Comparison of ENCODE assay signal across 8 cellular contexts in the genomic region with DNA sequence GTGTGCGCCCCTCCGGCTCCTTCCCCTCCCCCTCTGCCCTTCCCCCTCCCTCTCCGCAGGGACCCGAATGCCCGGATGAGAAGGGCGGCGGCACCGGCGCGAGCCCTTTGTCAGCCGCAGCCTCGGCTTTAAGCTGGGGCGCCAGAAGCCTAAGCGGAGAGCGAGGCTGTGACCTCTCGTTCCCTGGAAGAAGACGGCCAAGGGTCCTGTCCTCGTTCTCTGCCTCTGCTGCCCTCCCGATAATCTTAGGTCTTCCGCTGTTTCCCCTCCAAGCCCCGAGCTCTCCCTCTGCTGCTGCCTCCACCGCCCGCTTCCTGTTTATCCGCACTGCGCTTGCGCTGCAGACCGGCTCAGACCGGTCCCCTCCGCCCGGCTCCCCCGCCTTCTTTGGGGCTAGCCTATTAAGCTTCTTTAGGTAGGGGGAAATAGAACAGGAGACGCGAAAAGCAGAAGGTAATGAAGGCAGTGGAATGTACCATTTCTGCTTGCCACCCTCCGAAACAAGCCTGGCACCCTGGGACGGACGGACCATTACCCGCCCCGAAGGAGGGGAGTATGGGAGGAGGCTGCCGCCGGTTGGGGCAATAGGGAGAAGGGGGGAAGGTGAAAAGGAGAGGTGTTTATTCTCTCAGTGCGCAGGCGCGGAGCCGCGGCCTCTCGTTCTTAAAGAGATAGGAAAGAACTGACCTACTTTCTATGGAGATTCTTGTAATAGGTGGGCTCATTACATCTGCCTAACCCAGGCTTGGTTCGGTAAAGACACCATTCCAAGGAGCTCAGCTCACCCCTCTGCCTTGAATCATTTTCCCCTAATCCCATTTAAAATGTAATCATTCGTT. TPM values are rescaled to one million over a fixed set of nuclear protein-coding genes. Genes with fewer than 3 reads are reported as not detected.
A peak's percentile ranks its signal among the peaks of the same experiment; 100 is the strongest.
DNase-seq lines count a peak whose midpoint lies in the region; ATAC-seq and TF ChIP-seq lines count a peak whose summit lies in the region.

A gene (minus strand): TSS at position 326 of the 839 bp plus-strand sequence. CDS start 422 bp downstream, outside the sequence.

- H3K4me3 Mint-ChIP-seq in activated T-cell treated with anti-CD3 and anti-CD28 coated beads, Interleukin-2, amount 50 U/mL, for 4 hours: peak within 1 kb of the TSS; percentile 99

- H3K27me3 ChIP-seq in Panc1 (ENCODE audit: control insufficient read depth, insufficient read depth, low read length): no peaks in the 10 kb centered on the region
- no peaks in the 10 kb centered on the region for H3K27me3 ChIP-seq in mucosa of rectum (ENCODE audit: control insufficient read depth in 2 of 2, insufficient read depth in 2 of 2, low read length in 2 of 2)

- H3K36me3 Mint-ChIP-seq in activated T-cell treated with anti-CD3 and anti-CD28 coated beads, Interleukin-2, amount 50 U/mL, for 4 hours (ENCODE audit: insufficient read depth): peaks cover 5% of the 10 kb centered on the region

- peaks cover 15% of the 10 kb centered on the region for H3K36me3 ChIP-seq in Panc1 (ENCODE audit: control insufficient read depth, insufficient read depth, low read length)
- H3K36me3 ChIP-seq in mucosa of rectum (ENCODE audit: control insufficient read depth in 2 of 2, insufficient read depth in 2 of 2, low read length in 2 of 2): no peaks in the 10 kb centered on the region

- no peaks in the 10 kb centered on the region for H3K27me3 Mint-ChIP-seq in activated T-cell treated with anti-CD3 and anti-CD28 coated beads, Interleukin-2, amount 50 U/mL, for 4 hours (ENCODE audit: low read depth)

- POLR2A ChIA-PET in Panc1 (lab: Charles Lee): interaction anchor here (0.6 to 0.7 kb wide), 4 partner anchors 11 to 143 kb away, joined by 5 to 7 read pairs (median 6); no protein-coding TSS in a partner anchor

- peaks cover 43% of the 10 kb centered on the region for H3K4me1 Mint-ChIP-seq in activated T-cell treated with anti-CD3 and anti-CD28 coated beads, Interleukin-2, amount 50 U/mL, for 4 hours (ENCODE audit: low read depth)

- H3K9me3 ChIP-seq in Panc1 (ENCODE audit: control insufficient read depth, insufficient read depth, low read depth, low read length) (no peaks in the 10 kb centered on the region), mucosa of rectum (ENCODE audit: control insufficient read depth in 2 of 2, low read length in 2 of 2) (no peaks in the 10 kb centered on the region)

- H3K4me3 ChIP-seq in Panc1 (ENCODE audit: low read depth in 2 of 2, low read length in 2 of 2) (peak within 1 kb of the TSS; percentile 84 to 98), mucosa of rectum (ENCODE audit: low read length in 2 of 2) (peak within 1 kb of the TSS; percentile 98 to 100)

- intact Hi-C loops in Panc1 (cut with micrococcal nuclease; ENCODE audit: unreplicated experiment): no loop called here

- H3K4me1 ChIP-seq in Panc1 (ENCODE audit: control insufficient read depth, insufficient read depth, low read length): peaks cover 15% of the 10 kb centered on the region
- peaks cover 15% of the 10 kb centered on the region in 2 donors for H3K4me1 ChIP-seq in mucosa of rectum (ENCODE audit: control insufficient read depth in 2 of 2, insufficient read depth in 2 of 2, low read length in 2 of 2)

- DNase-seq in DMS53 (lab: John Stamatoyannopoulos, UW): peak; percentile 100
- peak; percentile 99 for DNase-seq in KG1 (lab: John Stamatoyannopoulos, UW)
- DNase-seq in Panc1 (ENCODE audit: low read depth, low spot score): peak; percentile 99
- peak; percentile 95 for DNase-seq in activated T-cell treated with anti-CD3 and anti-CD28 coated beads, Interleukin-2, amount 50 U/mL, for 4 hours
- DNase-seq in erythroblast (lab: John Stamatoyannopoulos, UW): peak; percentile 99 to 100
- peak; percentile 97 for DNase-seq in stimulated activated CD8-positive, alpha-beta memory T cell treated with anti-CD3 and anti-CD28 coated beads, Interleukin-4, amount 100 ng/mL, for 48 hours

- TF ChIP-seq CTCF in Panc1 (IDR thresholded peaks at IDR 0.05): no peak

- H3K9me3 Mint-ChIP-seq in activated T-cell treated with anti-CD3 and anti-CD28 coated beads, Interleukin-2, amount 50 U/mL, for 4 hours: no peaks in the 10 kb centered on the region

- CTCF ChIA-PET in Panc1 (lab: Charles Lee): interaction anchor here (0.5 to 1.6 kb wide), 4 partner anchors 37 to 285 kb away, joined by 3 to 6 read pairs (median 4); no protein-coding TSS in a partner anchor

- TF ChIP-seq POLR2A in erythroblast (IDR thresholded peaks at IDR 0.05; ENCODE audit: low read length): peak; percentile 95

- BruUV-seq in Panc1 (replicated peaks; lab: Mats Ljungman, UMichigan): no TSS peak

- in situ Hi-C loops in Panc1 (cut with HindIII; ENCODE audit: low pct_unique_long_range_greater_than_20kb, low sequenced_read_pairs): no loop called here

- H3K9ac ChIP-seq in mucosa of rectum (ENCODE audit: low read depth in 1 of 2, low read length in 2 of 2): peak within 1 kb of the TSS; percentile 90 to 99

- ATAC-seq in GM21723 (IDR thresholded peaks at IDR 0.05; ENCODE audit: unreplicated experiment) (peak; percentile 84), Panc1 (peak; percentile 94)
- peak; percentile 91 to 92 for ATAC-seq in activated T-cell treated with anti-CD3 and anti-CD28 coated beads, Interleukin-2, amount 50 U/mL, for 4 hours

- peak within 1 kb of the TSS; percentile 98 for H3K27ac ChIP-seq in Panc1 (ENCODE audit: low read length)
- peak within 1 kb of the TSS; percentile 95 to 96 for H3K27ac ChIP-seq in mucosa of rectum (ENCODE audit: low read depth in 2 of 2, low read length in 2 of 2)

RNA-seq across cellular contexts. Expression of the gene that starts here (rescaled TPM):
- total RNA-seq in Panc1 (2021; ENCODE audit: unreplicated experiment): 117 TPM
- 49.3 TPM for polyA plus RNA-seq in Panc1 (2012; ENCODE audit: insufficient read length)
- total RNA-seq in activated T-cell treated with anti-CD3 and anti-CD28 coated beads, Interleukin-2, amount 50 U/mL, for 4 hours: 10 to 100 TPM; 52.0 to 72.2 (median 64.5) TPM

Comparison
In these comparisons a context has a peak if more than half of its experiments do, and no peak if none do; other contexts are left out.
1. Peak in every context shown above with its lines: DNase-seq, ATAC-seq, H3K4me3 ChIP-seq and H3K27ac ChIP-seq.